Comparison of ENCODE assay signal across 24 cellular contexts in the genomic region with DNA sequence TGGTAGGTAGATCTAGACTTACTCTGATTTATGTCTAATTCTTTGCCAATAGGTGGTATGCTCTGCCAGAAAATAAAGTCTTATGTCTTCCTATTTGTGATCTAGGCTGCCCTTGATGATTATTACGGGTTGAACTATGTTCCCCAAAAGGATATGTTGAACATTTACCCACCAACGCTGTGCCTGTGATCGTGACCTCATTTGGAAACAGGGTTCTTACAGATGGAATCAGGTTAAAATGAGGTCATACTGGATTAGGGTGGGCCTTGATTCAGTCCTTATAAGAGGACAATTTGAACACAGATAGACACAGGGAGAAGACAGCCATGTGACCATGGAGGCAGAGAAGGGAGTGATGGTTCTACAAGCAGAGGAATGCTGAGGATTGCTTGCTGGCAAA.
DNase-seq lines count a peak whose midpoint lies in the region; ATAC-seq, FAIRE-seq and TF ChIP-seq lines count a peak whose summit lies in the region.
"Had no signal": no experiment of that assay in that cellular context is flagged by ENCODE, and none has a peak within 500 bp of the region (broad histone marks: within the 10 kb centered on the region; RNA-seq: fewer than 3 reads in every experiment).

No MANE protein-coding gene starts in this region.

- TF ChIP-seq CTCF in MCF 10A (IDR thresholded peaks at IDR 0.05; ENCODE audit: unreplicated experiment) (no peak), breast epithelium (IDR thresholded peaks at IDR 0.05) (no peak), RWPE2 (IDR thresholded peaks at IDR 0.05; ENCODE audit: poor library complexity, severe bottlenecking) (no peak), foreskin keratinocyte (conservative IDR thresholded peaks at IDR 0.05) (peak; percentile 4)

- no peak for TF ChIP-seq POLR2A in breast epithelium (IDR thresholded peaks at IDR 0.05)
- no peak for TF ChIP-seq POLR2A in GM12892 (IDR thresholded peaks at IDR 0.05; ENCODE audit: low read depth, low read length)

- no peak for FAIRE-seq in GM12892 (lab: Jason Lieb, UNC)
- FAIRE-seq: G401.6, GM18507, GM19239, H1 had no signal

- H3K4me3 Mint-ChIP-seq in MCF 10A (ENCODE audit: unreplicated experiment): peak overlapping the region; percentile 24
- H3K4me3 Mint-ChIP-seq in CD4-positive, alpha-beta memory T cell: no peak overlapping the region

- H3K36me3 ChIP-seq in breast epithelium (no peaks in the 10 kb centered on the region), RWPE2 (ENCODE audit: low read depth) (peaks cover 32% of the 10 kb centered on the region)
- no peaks in the 10 kb centered on the region for H3K36me3 ChIP-seq in CD4-positive, alpha-beta memory T cell (ENCODE audit: insufficient read depth, low read length)

- ATAC-seq in RWPE2 (ENCODE audit: low read depth): no peak
- ATAC-seq in foreskin keratinocyte: no peak
- ATAC-seq in GM18870 (IDR thresholded peaks at IDR 0.05; ENCODE audit: unreplicated experiment): no peak

- H3K27me3 Mint-ChIP-seq in MCF 10A (ENCODE audit: insufficient read depth, unreplicated experiment): no peaks in the 10 kb centered on the region
- peaks cover 0 to 5% of the 10 kb centered on the region in 2 donors for H3K27me3 Mint-ChIP-seq in CD4-positive, alpha-beta memory T cell

- BruUV-seq in MCF 10A (replicated peaks; lab: Mats Ljungman, UMichigan): no TSS peak

- H3K27ac ChIP-seq in breast epithelium (no peak overlapping the region), RWPE2 (ENCODE audit: poor library complexity, severe bottlenecking) (peak overlapping the region; percentile 100), foreskin keratinocyte (peak overlapping the region; percentile 92)
- no peak overlapping the region for H3K27ac ChIP-seq in CD4-positive, alpha-beta memory T cell (ENCODE audit: low read depth, low read length)
- H3K27ac ChIP-seq: C4-2B had no signal

- no peaks in the 10 kb centered on the region for H3K9me3 Mint-ChIP-seq in MCF 10A (ENCODE audit: unreplicated experiment)
- H3K9me3 Mint-ChIP-seq in CD4-positive, alpha-beta memory T cell: no peaks in the 10 kb centered on the region

- intact Hi-C loops in MCF 10A (cut with micrococcal nuclease): no loop called here
- intact Hi-C loops in breast epithelium (cut with DNase I; ENCODE audit: low total_unique reads): no loop called here
- intact Hi-C loops in CD4-positive, alpha-beta memory T cell (cut with micrococcal nuclease): no loop called here

- peak; percentile 58 for DNase-seq in MCF 10A (ENCODE audit: unreplicated experiment)
- DNase-seq in breast epithelium (ENCODE audit: low spot score in 2 of 2): no peak
- no peak for DNase-seq in RWPE2 (ENCODE audit: low spot score)
- peak in 1 of 2 donors; percentile 12 for DNase-seq in foreskin keratinocyte
- DNase-seq in AG08395 (ENCODE audit: low spot score): no peak
- DNase-seq in GM12892 (ENCODE audit: insufficient read length): no peak
- no peak for DNase-seq in CD4-positive, alpha-beta memory T cell
- DNase-seq: 8988T; KBM-7; NCI-H1092; NCI-H1436; NCI-H187 treated with DMSO at 0.1 percent for 48 hours; NCI-H2227 treated with DMSO at 0.1 percent for 48 hours; NCI-H510A treated with DMSO at 0.1 percent for 48 hours; NCI-H748 treated with DMSO at 0.1 percent for 48 hours; NK-92 treated with Interleukin-12 subunit alpha and Interleukin-12 subunit beta, amount 100 ng/mL, for 24 hours; SHP77; SK-N-SH had no signal

- H3K27me3 ChIP-seq in breast epithelium (no peaks in the 10 kb centered on the region), RWPE2 (ENCODE audit: insufficient read depth, poor library complexity, severe bottlenecking) (no peaks in the 10 kb centered on the region), foreskin keratinocyte (no peaks in the 10 kb centered on the region)
- no peaks in the 10 kb centered on the region for H3K27me3 ChIP-seq in CD4-positive, alpha-beta memory T cell (ENCODE audit: insufficient read depth, low read length)

- POLR2A ChIA-PET in MCF 10A (lab: Yijun Ruan, JAX): interaction anchor here (0.6 to 8.9 kb wide), 16 partner anchors 19 to 330 kb away, joined by 3 to 113 read pairs (median 11); a partner anchor contains a TSS
- POLR2A ChIA-PET in CD4-positive, alpha-beta memory T cell (lab: Charles Lee; ENCODE audit: partially characterized antibody): no interaction called here

- peak overlapping the region; percentile 94 for H3K27ac Mint-ChIP-seq in MCF 10A (ENCODE audit: low read depth, unreplicated experiment)
- H3K27ac Mint-ChIP-seq in CD4-positive, alpha-beta memory T cell: no peak overlapping the region

- peaks cover 64% of the 10 kb centered on the region for H3K4me1 Mint-ChIP-seq in MCF 10A (ENCODE audit: insufficient read depth, unreplicated experiment)
- no peaks in the 10 kb centered on the region for H3K4me1 Mint-ChIP-seq in CD4-positive, alpha-beta memory T cell

- CTCF ChIA-PET in MCF 10A (lab: Yijun Ruan, JAX): interaction anchor here (4.2 kb wide), 1 partner anchor 37 kb away, joined by 21 read pairs; no protein-coding TSS in a partner anchor
- CTCF ChIA-PET in CD4-positive, alpha-beta memory T cell (lab: Charles Lee; ENCODE audit: partially characterized antibody): interaction anchor here (0.7 kb wide), 1 partner anchor 10 kb away, joined by 3 read pairs; no protein-coding TSS in a partner anchor

- peaks cover 13% of the 10 kb centered on the region for H3K36me3 Mint-ChIP-seq in MCF 10A (ENCODE audit: insufficient read depth, unreplicated experiment)
- H3K36me3 Mint-ChIP-seq in CD4-positive, alpha-beta memory T cell: peaks cover 0 to 3% of the 10 kb centered on the region in 2 donors

- no peaks in the 10 kb centered on the region for H3K4me1 ChIP-seq in breast epithelium
- H3K4me1 ChIP-seq in RWPE2 (ENCODE audit: insufficient read depth, poor library complexity, severe bottlenecking): peaks cover 65% of the 10 kb centered on the region
- peaks cover 49% of the 10 kb centered on the region for H3K4me1 ChIP-seq in foreskin keratinocyte
- no peaks in the 10 kb centered on the region for H3K4me1 ChIP-seq in CD4-positive, alpha-beta memory T cell (ENCODE audit: insufficient read depth, low read length)

- H3K9me3 ChIP-seq in breast epithelium (no peaks in the 10 kb centered on the region), RWPE2 (ENCODE audit: severe bottlenecking) (no peaks in the 10 kb centered on the region)
- no peaks in the 10 kb centered on the region for H3K9me3 ChIP-seq in CD4-positive, alpha-beta memory T cell (ENCODE audit: control insufficient read depth in 1 of 2, low read length in 2 of 2)
- H3K9me3 ChIP-seq: SK-N-SH had no signal

- H3K4me3 ChIP-seq in breast epithelium (no peak overlapping the region), RWPE2 (ENCODE audit: severe bottlenecking) (no peak overlapping the region)
- H3K4me3 ChIP-seq in CD4-positive, alpha-beta memory T cell (ENCODE audit: low read length in 2 of 2): no peak overlapping the region

Comparison
In these comparisons a context has a peak if more than half of its experiments do, and no peak if none do; other contexts are left out.
1. H3K27ac ChIP-seq: peak in RWPE2 (single experiment) and foreskin keratinocyte (single experiment); none in breast epithelium (0 of 2) and CD4-positive, alpha-beta memory T cell (single experiment).